15 cellular contexts compared by ENCODE assay signal in the genomic region with DNA sequence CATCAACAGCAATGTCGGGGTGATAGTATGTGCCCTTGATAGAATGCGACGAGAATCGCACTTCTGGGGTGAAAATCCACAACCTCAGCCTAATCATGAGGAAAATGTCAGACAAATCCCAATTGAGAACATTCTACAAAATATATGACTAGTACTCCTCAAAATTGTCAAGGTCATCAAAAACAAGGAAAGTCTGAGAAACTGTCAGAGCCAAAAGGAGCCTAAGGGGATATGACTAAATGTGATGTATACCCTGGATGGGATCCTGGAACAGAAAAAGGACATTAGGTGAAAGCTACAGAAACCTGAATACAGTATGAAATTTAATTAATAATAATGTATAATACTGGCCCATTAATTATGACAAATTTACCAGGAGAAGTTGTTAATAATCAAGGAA.
"Had no signal": no experiment of that assay in that cellular context is flagged by ENCODE, and none has a peak within 500 bp of the region (broad histone marks: within the 10 kb centered on the region; RNA-seq: fewer than 3 reads in every experiment).

No MANE protein-coding gene starts in this region.

- H3K27ac ChIP-seq: hepatocyte, right atrium auricular region, suprapubic skin, thyroid gland had no signal

- H3K4me1 ChIP-seq: right atrium auricular region, suprapubic skin, thyroid gland had no signal

- FAIRE-seq: colon, small intestine, urothelium cell line had no signal

- H3K9me3 ChIP-seq: right atrium auricular region, suprapubic skin, thyroid gland had no signal

- DNase-seq: cerebellar nuclear complex; dermis blood vessel endothelial cell; endodermal cell; kidney glomerular epithelial cell; natural killer cell; small intestine; stimulated activated CD4-positive, alpha-beta T cell treated with anti-CD3 and anti-CD28 coated beads, Interleukin-12 subunit alpha, Interleukin-12 subunit beta, amount 100 ng/mL, for 4 hours; stimulated activated naive CD8-positive, alpha-beta T cell treated with anti-CD3 and anti-CD28 coated beads, Interleukin-15, Interleukin-2, amounts not matched to agents 100 U/mL and 50 U/mL, for 24 hours; thyroid gland had no signal

- H2AFZ ChIP-seq: hepatocyte had no signal

- H3K4me3 ChIP-seq: hepatocyte, right atrium auricular region, suprapubic skin, thyroid gland had no signal

- ATAC-seq: esophagus mucosa; natural killer cell; stimulated activated naive CD8-positive, alpha-beta T cell treated with anti-CD3 and anti-CD28 coated beads, Interleukin-15, Interleukin-2, amounts not matched to agents 100 U/mL and 50 U/mL, for 24 hours had no signal

- H3K27me3 ChIP-seq: hepatocyte, right atrium auricular region, suprapubic skin, thyroid gland had no signal

- H3K36me3 ChIP-seq: right atrium auricular region, suprapubic skin, thyroid gland had no signal

- H3K79me2 ChIP-seq: hepatocyte had no signal

- H3K4me2 ChIP-seq: hepatocyte had no signal
